7 cellular contexts compared by ENCODE assay signal in the genomic region with DNA sequence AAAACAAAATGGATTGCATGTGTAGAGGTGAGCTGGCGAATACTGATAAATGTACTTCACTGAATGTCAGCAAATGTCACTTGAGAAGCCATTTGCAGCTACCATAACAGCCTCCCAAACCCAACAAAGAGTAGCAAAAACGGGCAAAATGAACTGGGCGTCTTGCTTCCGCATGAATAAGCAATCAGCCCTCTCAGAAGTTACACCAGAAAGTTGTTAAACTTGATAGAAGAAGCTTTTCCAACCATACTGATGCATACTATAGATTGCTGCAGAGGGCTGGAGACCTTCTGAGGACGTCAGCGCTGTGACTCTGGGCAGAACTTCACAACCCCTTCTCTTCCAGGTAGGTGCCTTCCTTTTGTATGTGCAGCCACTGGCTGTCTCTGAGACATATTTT. TPM values are rescaled to one million over a fixed set of nuclear protein-coding genes. Genes with fewer than 3 reads are reported as not detected.
"Had no signal": no experiment of that assay in that cellular context is flagged by ENCODE, and none has a peak within 500 bp of the region (broad histone marks: within the 10 kb centered on the region; RNA-seq: fewer than 3 reads in every experiment).

No MANE protein-coding gene starts in this region.

- H3K27ac ChIP-seq: HL-60 had no signal

- DNase-seq: H9, HCEC 1CT had no signal

- H2AFZ ChIP-seq: GM23338 had no signal

- ATAC-seq: GM23338, HepG2 had no signal

- H3K4me2 ChIP-seq: GM23338 had no signal

- H3K4me3 ChIP-seq: GM23338 had no signal

RNA-seq across cellular contexts. Expression of gene SIX3, which starts 18.7 kb away (rescaled TPM):
- total RNA-seq: HepG2, HT1080 had no signal
- polyA plus RNA-seq: HepG2, IgD-negative memory B cell had no signal
